Comparison of ENCODE assay signal across 1 cellular context in the genomic region with DNA sequence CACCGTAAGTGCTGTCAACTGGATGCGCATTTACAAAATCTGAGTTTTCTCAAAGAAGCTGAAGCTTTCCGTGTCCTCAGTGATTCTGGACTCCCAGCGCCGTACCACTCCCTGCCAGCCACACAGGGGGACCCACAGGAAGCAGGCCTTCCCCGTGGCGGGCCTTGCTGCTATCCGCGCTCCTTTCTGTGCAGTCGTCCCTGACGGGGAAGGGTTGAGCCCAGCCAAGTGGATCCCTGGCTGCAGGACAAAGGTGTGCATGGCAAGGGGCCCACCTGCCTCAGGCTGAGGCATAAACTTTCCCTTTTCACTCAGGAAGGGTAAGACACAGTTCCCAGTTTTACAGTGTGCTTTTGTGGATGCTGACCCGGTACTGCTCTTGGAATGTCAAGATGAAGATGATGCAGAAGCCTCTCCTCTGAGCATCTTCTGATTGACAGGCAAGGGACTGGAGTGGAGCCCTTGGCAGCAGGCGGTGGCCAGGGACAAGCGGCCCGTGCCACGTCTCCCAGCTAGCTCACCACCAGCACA.
TF ChIP-seq lines count a peak whose summit lies in the region.

No MANE protein-coding gene starts in this region.

TF ChIP-seq in SK-N-SH treated with all-trans-retinoic acid at 6 μM for 48 hours, 23 proteins besides CTCF, POLR2A, EP300 and RAD21 (continued from another document):
- TF ChIP-seq POU6F1 (CRISPR knock-in tag; IDR thresholded peaks at IDR 0.05; ENCODE audit: borderline replicate concordance, low read depth) (no peak), CREB5 (CRISPR knock-in tag; IDR thresholded peaks at IDR 0.05; ENCODE audit: low read depth) (no peak), ZFP3 (CRISPR knock-in tag; IDR thresholded peaks at IDR 0.05) (no peak), GLIS3 (CRISPR knock-in tag; IDR thresholded peaks at IDR 0.05) (no peak), ZNF70 (CRISPR knock-in tag; IDR thresholded peaks at IDR 0.05) (no peak), ZNF565 (CRISPR knock-in tag; conservative IDR thresholded peaks at IDR 0.05; ENCODE audit: low read depth) (no peak), TCF4 (CRISPR knock-in tag; IDR thresholded peaks at IDR 0.05; ENCODE audit: borderline replicate concordance) (no peak), ZNF8 (CRISPR knock-in tag; IDR thresholded peaks at IDR 0.05) (no peak), RARB (CRISPR knock-in tag; IDR thresholded peaks at IDR 0.05) (no peak), TOX (CRISPR knock-in tag; IDR thresholded peaks at IDR 0.05; ENCODE audit: borderline replicate concordance) (no peak), BACH2 (CRISPR knock-in tag; IDR thresholded peaks at IDR 0.05; ENCODE audit: borderline replicate concordance) (no peak), CSDC2 (CRISPR knock-in tag; IDR thresholded peaks at IDR 0.05) (no peak)
